Comparison of ENCODE assay signal across 26 cellular contexts in genomic region chr12:75190846-75191245, GRCh38. TPM values are rescaled to one million over a fixed set of nuclear protein-coding genes. Genes with fewer than 3 reads are reported as not detected.
"Had no signal": no experiment of that assay in that cellular context is flagged by ENCODE, and none has a peak within 500 bp of the region (broad histone marks: within the 10 kb centered on the region; RNA-seq: fewer than 3 reads in every experiment).

No MANE protein-coding gene starts in this region.

- H3K36me3 ChIP-seq: left ventricle myocardium inferior, lower lobe of right lung, neural progenitor cell, prostate gland, right lobe of liver, spleen, transverse colon had no signal

- H3K27ac ChIP-seq: coronary artery, left ventricle myocardium inferior, lower lobe of right lung, neural progenitor cell, parathyroid adenoma, prostate gland, right lobe of liver, spleen, testis, transverse colon had no signal

- H3K4me1 ChIP-seq: left ventricle myocardium inferior, lower lobe of right lung, neural progenitor cell, parathyroid adenoma, prostate gland, right lobe of liver, spleen, testis, transverse colon had no signal

- FAIRE-seq: keratinocyte had no signal

- H3K9me3 ChIP-seq: left ventricle myocardium inferior, lower lobe of right lung, prostate gland, right lobe of liver, spleen, testis, transverse colon had no signal

- H3K4me3 ChIP-seq: coronary artery, left ventricle myocardium inferior, lower lobe of right lung, neural progenitor cell, prostate gland, right lobe of liver, spleen, testis, transverse colon had no signal

- DNase-seq: effector CD4-positive, alpha-beta T cell; endodermal cell; immature natural killer cell; left cardiac atrium; left ventricle myocardium inferior; lower lobe of right lung; nucleus accumbens; retina; right lobe of liver; spleen; stimulated activated CD4-positive, alpha-beta T cell treated with anti-CD3 and anti-CD28 coated beads, Interleukin-15, amount 100 ng/mL, for 24 hours; stimulated activated CD4-positive, alpha-beta T cell treated with anti-CD3 and anti-CD28 coated beads, Interleukin-1b, Interleukin-23, amount 100 ng/mL, for 48 hours; stimulated activated CD4-positive, alpha-beta T cell treated with anti-CD3 and anti-CD28 coated beads, Interleukin-4, amount 100 ng/mL, for 24 hours; testis; transverse colon had no signal

- ATAC-seq: esophagus mucosa; left cardiac atrium; lower lobe of right lung; natural killer cell treated with Interleukin-12 subunit alpha and Interleukin-12 subunit beta and Interleukin-15 and Interleukin-18, amount 100 ng/mL, for 72 hours; right lobe of liver; stimulated activated memory B cell treated with anti-CD40 and anti-IgM and Interleukin-4, amounts not matched to agents 10 μg/mL and 1 μg/mL and 100 μg/mL, for 72 hours had no signal

- H3K27me3 ChIP-seq: neural progenitor cell, right lobe of liver, spleen, testis, transverse colon had no signal

RNA-seq across cellular contexts. Expression of gene KCNC2, which starts 18.8 kb away (rescaled TPM):
- total RNA-seq: dermis microvascular lymphatic vessel endothelial cell; endodermal cell; esophagus mucosa; fibroblast of lung; left cardiac atrium; left ventricle myocardium inferior; lower lobe of right lung; natural killer cell treated with Interleukin-12 subunit alpha and Interleukin-12 subunit beta and Interleukin-15 and Interleukin-18, amount 100 ng/mL, for 72 hours; spleen; transverse colon; ureter had no signal
